ENCODE assay signal across 21 cellular contexts in the genomic region with DNA sequence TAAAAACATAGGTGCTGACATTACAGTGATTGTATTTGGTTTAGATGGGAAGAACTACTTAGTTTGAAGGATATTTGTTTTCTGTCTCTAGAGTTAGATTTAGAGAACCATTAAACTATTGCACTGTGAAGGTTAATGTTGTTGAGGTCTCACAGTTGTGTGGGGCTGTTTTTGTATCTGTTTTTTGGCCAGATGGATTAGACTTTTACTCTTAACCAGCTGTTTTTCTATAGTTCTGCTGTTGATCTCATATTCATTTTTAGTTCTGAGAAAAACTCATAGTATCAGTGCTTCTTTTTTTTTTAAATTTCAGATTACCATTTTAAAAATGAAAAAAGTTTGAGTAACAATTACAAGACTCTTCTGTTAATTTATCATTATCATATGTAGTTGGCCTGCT. TPM values are rescaled to one million over a fixed set of nuclear protein-coding genes. Genes with fewer than 3 reads are reported as not detected.
DNase-seq lines count a peak whose midpoint lies in the region; ATAC-seq, FAIRE-seq and TF ChIP-seq lines count a peak whose summit lies in the region.
"Had no signal": no experiment of that assay in that cellular context is flagged by ENCODE, and none has a peak within 500 bp of the region (broad histone marks: within the 10 kb centered on the region; RNA-seq: fewer than 3 reads in every experiment).

No MANE protein-coding gene starts in this region.

- POLR2A ChIA-PET in endothelial cell of umbilical vein (lab: Charles Lee): no interaction called here

- CTCF ChIA-PET in endothelial cell of umbilical vein (lab: Charles Lee): interaction anchor here (1.2 to 4.6 kb wide), 3 partner anchors 50 to 271 kb away, joined by 3 to 19 read pairs (median 5); no protein-coding TSS in a partner anchor

- H3K4me2 ChIP-seq in GM23248 (ENCODE audit: unreplicated experiment): peak overlapping the region; percentile 45
- peak overlapping the region; percentile 32 for H3K4me2 ChIP-seq in Loucy (ENCODE audit: low read depth, low read length, poor library complexity, severe bottlenecking)
- H3K4me2 ChIP-seq in endothelial cell of umbilical vein (ENCODE audit: insufficient read depth, low read length): peak overlapping the region; percentile 91

- TSS peak; percentile 60 for BruUV-seq in endothelial cell of umbilical vein (replicated peaks; lab: Mats Ljungman, UMichigan)

- dilution Hi-C loops in endothelial cell of umbilical vein (cut with MboI; ENCODE audit: extremely low pct_ligation_motif_present, low sequenced_read_pairs): no loop called here

- H3K27me3 Mint-ChIP-seq in T-helper 17 cell: no peaks in the 10 kb centered on the region
- H3K27me3 Mint-ChIP-seq: B cell; CD4-positive, alpha-beta T cell; T-cell had no signal

- no peak for TF ChIP-seq POLR2A in endothelial cell of umbilical vein (IDR thresholded peaks at IDR 0.05; ENCODE audit: low read depth, low read length)

- H3K79me2 ChIP-seq in GM23248 (ENCODE audit: insufficient read depth) (peaks cover 96% of the 10 kb centered on the region), Loucy (ENCODE audit: insufficient read depth, low read length) (peaks cover 32% of the 10 kb centered on the region; the same call in 1 of the 2 replicates), endothelial cell of umbilical vein (ENCODE audit: control insufficient read depth, insufficient read depth, low read length) (peaks cover 66% of the 10 kb centered on the region)

- no peak for FAIRE-seq in endothelial cell of umbilical vein (lab: Jason Lieb, UNC)
- FAIRE-seq: G401.6, K562 had no signal

- H3K9ac ChIP-seq in GM23248 (no peak overlapping the region), Loucy (ENCODE audit: low read depth, low read length, poor library complexity, severe bottlenecking) (no peak overlapping the region), endothelial cell of umbilical vein (replicated peaks; ENCODE audit: extremely low read depth, insufficient read depth, low read length) (no peak overlapping the region)

- peaks cover 3% of the 10 kb centered on the region for H3K36me3 Mint-ChIP-seq in T-helper 17 cell (ENCODE audit: low read depth)

- DNase-seq in NCI-H2171 treated with DMSO at 0.1 percent for 48 hours (lab: John Stamatoyannopoulos, UW) (peak; percentile 17), NCI-H2171 (lab: John Stamatoyannopoulos, UW) (no peak), GM23248 (no peak), endothelial cell of umbilical vein (ENCODE audit: low read depth, low spot score) (no peak), T-helper 17 cell (no peak), cerebellum (ENCODE audit: low spot score) (no peak)
- DNase-seq: Caco-2; CD4-positive, alpha-beta T cell; H9; NCI-H1930; NCI-H446; RPMI8226; SIG-M5; T-cell had no signal

- H2AFZ ChIP-seq in GM23248 (no peak overlapping the region), Loucy (ENCODE audit: low read length) (no peak overlapping the region), endothelial cell of umbilical vein (ENCODE audit: low read depth, low read length) (no peak overlapping the region)

- H3K9me1 ChIP-seq in endothelial cell of umbilical vein (replicated peaks; ENCODE audit: control insufficient read depth, extremely low read depth, insufficient read depth, low read length): no peaks in the 10 kb centered on the region

- ATAC-seq in T-helper 17 cell: no peak
- ATAC-seq in HG02759 (IDR thresholded peaks at IDR 0.05; ENCODE audit: unreplicated experiment): no peak
- ATAC-seq: K562, SK-N-SH treated with all-trans-retinoic acid at 6 μM for 48 hours, T-cell had no signal

- no peak overlapping the region for H3K4me3 Mint-ChIP-seq in T-helper 17 cell
- H3K4me3 Mint-ChIP-seq: B cell; CD4-positive, alpha-beta T cell; H9 had no signal

- no peaks in the 10 kb centered on the region for H3K27me3 ChIP-seq in GM23248 (replicated peaks; ENCODE audit: insufficient read depth)
- H3K27me3 ChIP-seq in Loucy (ENCODE audit: insufficient read depth, low read length, poor library complexity, severe bottlenecking): no peaks in the 10 kb centered on the region
- H3K27me3 ChIP-seq in endothelial cell of umbilical vein (ENCODE audit: control insufficient read depth in 2 of 2, insufficient read depth in 2 of 2, low read length in 2 of 2): no peaks in the 10 kb centered on the region

- H3K27ac ChIP-seq in GM23248 (no peak overlapping the region), endothelial cell of umbilical vein (ENCODE audit: insufficient read depth, low read depth, low read length) (peak overlapping the region; percentile 71)
- H3K27ac ChIP-seq: 22Rv1 had no signal

- TF ChIP-seq CTCF in Loucy (conservative IDR thresholded peaks at IDR 0.05; ENCODE audit: low read length) (no peak), endothelial cell of umbilical vein (IDR thresholded peaks at IDR 0.05; ENCODE audit: extremely low read depth in 1 of 2, insufficient read depth in 1 of 2, low read depth in 1 of 2, low read length in 2 of 2) (no peak)

- H3K27ac Mint-ChIP-seq in T-helper 17 cell: no peak overlapping the region
- H3K27ac Mint-ChIP-seq: B cell; CD4-positive, alpha-beta T cell; H9; T-cell had no signal

- H3F3A ChIP-seq in GM23248 (ENCODE audit: insufficient read depth): peaks cover 36% of the 10 kb centered on the region
- H3F3A ChIP-seq in Loucy (ENCODE audit: low read depth): no peaks in the 10 kb centered on the region

- H3K9me2 ChIP-seq in GM23248 (ENCODE audit: insufficient read depth) (no peaks in the 10 kb centered on the region), Loucy (replicated peaks; ENCODE audit: low read depth, low read length) (no peaks in the 10 kb centered on the region)

- in situ Hi-C loops in GM23248 (cut with MboI): no loop called here

- H3K36me3 ChIP-seq in GM23248 (ENCODE audit: low read depth): no peaks in the 10 kb centered on the region
- no peaks in the 10 kb centered on the region for H3K36me3 ChIP-seq in Loucy (ENCODE audit: insufficient read depth, low read length)
- no peaks in the 10 kb centered on the region for H3K36me3 ChIP-seq in endothelial cell of umbilical vein (ENCODE audit: control insufficient read depth in 2 of 2, extremely low read depth in 1 of 2, insufficient read depth in 2 of 2, low read length in 2 of 2)

- no peaks in the 10 kb centered on the region for H3K9me3 ChIP-seq in GM23248 (ENCODE audit: low read depth)
- no peaks in the 10 kb centered on the region for H3K9me3 ChIP-seq in Loucy (ENCODE audit: insufficient read depth, low read depth, low read length)
- H3K9me3 ChIP-seq in endothelial cell of umbilical vein (replicated peaks; ENCODE audit: control insufficient read depth, insufficient read depth, low read length): no peaks in the 10 kb centered on the region
- no peaks in the 10 kb centered on the region for H3K9me3 ChIP-seq in T-helper 17 cell (ENCODE audit: control insufficient read depth, low read length, poor library complexity, severe bottlenecking)
- H3K9me3 ChIP-seq: Caco-2 had no signal

- H3K4me1 ChIP-seq in GM23248 (ENCODE audit: insufficient read depth) (peaks cover 30% of the 10 kb centered on the region), Loucy (ENCODE audit: insufficient read depth, low read length, poor library complexity, severe bottlenecking) (peaks cover 59% of the 10 kb centered on the region), endothelial cell of umbilical vein (ENCODE audit: control insufficient read depth, extremely low read depth, insufficient read depth, low read length) (peaks cover 19% of the 10 kb centered on the region)
- H3K4me1 ChIP-seq: Caco-2 had no signal

- H4K20me1 ChIP-seq in GM23248 (ENCODE audit: insufficient read depth) (no peaks in the 10 kb centered on the region), Loucy (ENCODE audit: insufficient read depth, low read length, poor library complexity, severe bottlenecking) (peaks cover 13% of the 10 kb centered on the region), endothelial cell of umbilical vein (replicated peaks; ENCODE audit: control insufficient read depth, extremely low read depth, insufficient read depth, low read length) (no peaks in the 10 kb centered on the region)

- H3K4me3 ChIP-seq in GM23248 (no peak overlapping the region), Loucy (ENCODE audit: low read length, poor library complexity, severe bottlenecking) (no peak overlapping the region), endothelial cell of umbilical vein (replicated peaks in 1 of 3; ENCODE audit: insufficient read depth in 1 of 3, low read depth in 1 of 3, low read length in 3 of 3) (no peak overlapping the region)
- H3K4me3 ChIP-seq: K562 had no signal

- intact Hi-C loops in endothelial cell of umbilical vein (cut with micrococcal nuclease): loop anchor here (5.0 kb wide), 2 partner anchors 96 to 269 kb away; a partner anchor contains a TSS

- H3K4me1 Mint-ChIP-seq in T-helper 17 cell: peaks cover 37% of the 10 kb centered on the region

TF ChIP-seq in endothelial cell of umbilical vein, 7 proteins besides CTCF, POLR2A, EP300 and RAD21:
- TF ChIP-seq JUN (IDR thresholded peaks at IDR 0.05; ENCODE audit: borderline replicate concordance, insufficient read depth, insufficient read length, low read depth) (no peak), EZH2 (IDR thresholded peaks at IDR 0.05; ENCODE audit: borderline replicate concordance, low read depth, low read length, severe bottlenecking) (no peak)

RNA-seq across cellular contexts. Expression of a gene that starts 14.4 kb away (rescaled TPM):
- 47.9 and 49.3 TPM in 2 replicates for total RNA-seq in GM23248 (2014; rRNA removed; shearing (Covaris generic))
- polyA plus RNA-seq in GM23248 (2016; fragmentation: Nextera tagmentation; extraction: Ambion mirVana) (60.6 and 61.8 TPM in 2 replicates), endothelial cell of umbilical vein (23.6 and 31.3 TPM in 2 replicates)
- total RNA-seq in endothelial cell of umbilical vein (31.3 and 31.7 TPM in 2 replicates), T-helper 17 cell (1 to 10 TPM; 6.1 to 7.5 TPM), cerebellum (26.1 TPM)
- polyA plus RNA-seq in endothelial cell of umbilical vein (2011; cell fraction: cytosol; rRNA removed): 44.8 and 47.0 TPM in 2 replicates
- polyA plus RNA-seq in endothelial cell of umbilical vein (2011; cell fraction: nucleus; rRNA removed): 48.7 and 51.9 TPM in 2 replicates
- 42.9 and 54.2 TPM in 2 replicates for polyA plus RNA-seq in endothelial cell of umbilical vein (2012)
- polyA minus RNA-seq in endothelial cell of umbilical vein: 12.6 and 16.6 TPM in 2 replicates
- polyA minus RNA-seq in endothelial cell of umbilical vein (2011; cell fraction: cytosol; rRNA and poly(A)+ RNA removed): 8.6 TPM
- polyA minus RNA-seq in endothelial cell of umbilical vein (2011; cell fraction: nucleus; rRNA and poly(A)+ RNA removed): 8.6 and 37.7 TPM in 2 replicates

Comparison
In these comparisons a context has a peak if more than half of its experiments do, and no peak if none do; other contexts are left out.
1. H3K4me2 ChIP-seq: peak in every context shown above with its lines; median percentile 91 in endothelial cell of umbilical vein; 45 in GM23248; 32 in Loucy.